In the genomic region with DNA sequence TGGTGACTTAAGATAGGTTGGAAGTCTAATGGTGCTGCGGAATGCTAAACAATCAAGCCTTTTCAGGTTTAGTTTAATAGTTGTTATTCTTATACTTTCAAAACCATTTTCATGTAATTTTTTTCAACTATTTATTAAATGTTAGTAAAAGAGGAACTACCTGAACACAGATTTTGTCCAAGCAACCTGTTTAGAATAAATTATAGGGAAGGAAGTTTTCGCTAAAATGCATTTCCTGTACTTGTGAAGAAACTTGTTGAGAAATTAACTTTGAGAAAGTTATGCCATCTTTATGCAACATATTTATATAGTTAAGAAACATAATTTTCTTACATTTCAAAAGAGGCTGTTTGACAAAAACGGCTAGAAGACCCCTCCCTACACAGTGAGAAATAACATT, we compare ENCODE assay signal across 22 cellular contexts. TPM values are rescaled to one million over a fixed set of nuclear protein-coding genes. Genes with fewer than 3 reads are reported as not detected.
DNase-seq lines count a peak whose midpoint lies in the region; ATAC-seq and TF ChIP-seq lines count a peak whose summit lies in the region.
"Had no signal": no experiment of that assay in that cellular context is flagged by ENCODE, and none has a peak within 500 bp of the region (broad histone marks: within the 10 kb centered on the region; RNA-seq: fewer than 3 reads in every experiment).

No MANE protein-coding gene starts in this region.

- no peak overlapping the region for H3K4me3 Mint-ChIP-seq in glutamatergic neuron (ENCODE audit: unreplicated experiment)
- H3K4me3 Mint-ChIP-seq: activated T-helper 1 cell treated with anti-CD3 and anti-CD28 coated beads, Interleukin-12 subunit alpha, Interleukin-12 subunit beta, Interleukin-2, Interleukin-4 antibody, amounts not matched to agents 30 ng/mL and 10 ng/mL and 1 ng/mL, durations not matched to agents 14 hours and 24 hours and 36 hours; brain had no signal

- ATAC-seq in HG03108 (IDR thresholded peaks at IDR 0.05; ENCODE audit: unreplicated experiment) (no peak), HG02623 (IDR thresholded peaks at IDR 0.05; ENCODE audit: unreplicated experiment) (no peak)
- ATAC-seq: heart right ventricle, Panc1, upper lobe of right lung had no signal

- TF ChIP-seq CTCF in HL-60 (IDR thresholded peaks at IDR 0.05; ENCODE audit: insufficient read depth, low read length) (no peak), OCI-LY3 (IDR thresholded peaks at IDR 0.05; ENCODE audit: low read depth, low read length) (no peak), glutamatergic neuron (IDR thresholded peaks at IDR 0.05; ENCODE audit: partially characterized antibody, unreplicated experiment) (no peak)

- no peaks in the 10 kb centered on the region for H3K9me3 ChIP-seq in OCI-LY3 (ENCODE audit: insufficient read depth, low read length)
- H3K9me3 ChIP-seq: heart right ventricle, SJCRH30, upper lobe of right lung had no signal

- no peak overlapping the region for H2AFZ ChIP-seq in OCI-LY3 (ENCODE audit: low read depth, low read length)

- H3K27ac ChIP-seq in HL-60 (replicated peaks) (peak overlapping the region; percentile 62), OCI-LY3 (ENCODE audit: low read length) (no peak overlapping the region)
- H3K27ac ChIP-seq: KMS-11, SJCRH30, upper lobe of right lung had no signal

- H3K79me2 ChIP-seq in OCI-LY3 (ENCODE audit: low read length): peaks cover 99% of the 10 kb centered on the region

- H3K27me3 Mint-ChIP-seq in glutamatergic neuron (ENCODE audit: unreplicated experiment): peaks cover 8% of the 10 kb centered on the region
- H3K27me3 Mint-ChIP-seq: brain had no signal

- no peak overlapping the region for H3K4me3 ChIP-seq in HL-60 (replicated peaks; ENCODE audit: insufficient read depth, low read length)
- H3K4me3 ChIP-seq in OCI-LY3 (ENCODE audit: low read length): no peak overlapping the region
- H3K4me3 ChIP-seq: heart right ventricle, SJCRH30, upper lobe of right lung had no signal

- H3K4me1 Mint-ChIP-seq in glutamatergic neuron (ENCODE audit: low read depth, unreplicated experiment): peaks cover 58% of the 10 kb centered on the region

- H3K4me2 ChIP-seq in OCI-LY3 (ENCODE audit: low read length): 0 out of 2 replicates have a peak overlapping the region, but pooled peaks have one; percentile 12
- H3K4me2 ChIP-seq: KMS-11 had no signal

- H3K27me3 ChIP-seq in HL-60 (ENCODE audit: insufficient read depth, poor library complexity, severe bottlenecking) (no peaks in the 10 kb centered on the region), OCI-LY3 (ENCODE audit: low read depth, low read length) (no peaks in the 10 kb centered on the region)
- H3K27me3 ChIP-seq: heart right ventricle, SJCRH30, upper lobe of right lung had no signal

- H3K4me1 ChIP-seq in OCI-LY3 (ENCODE audit: low read length): peaks cover 83% of the 10 kb centered on the region

- no peak overlapping the region for H3K9ac ChIP-seq in OCI-LY3 (ENCODE audit: low read length)
- H3K9ac ChIP-seq: KMS-11 had no signal

- H3K36me3 ChIP-seq in OCI-LY3 (replicated peaks; ENCODE audit: low read depth, low read length): peaks cover 8% of the 10 kb centered on the region
- H3K36me3 ChIP-seq: heart right ventricle, upper lobe of right lung had no signal

- H3K9me3 Mint-ChIP-seq in glutamatergic neuron (ENCODE audit: unreplicated experiment): peaks cover 6% of the 10 kb centered on the region
- H3K9me3 Mint-ChIP-seq: activated T-helper 1 cell treated with anti-CD3 and anti-CD28 coated beads, Interleukin-12 subunit alpha, Interleukin-12 subunit beta, Interleukin-2, Interleukin-4 antibody, amounts not matched to agents 30 ng/mL and 10 ng/mL and 1 ng/mL, durations not matched to agents 14 hours and 24 hours and 36 hours had no signal

- H3K36me3 Mint-ChIP-seq in glutamatergic neuron (ENCODE audit: unreplicated experiment): no peaks in the 10 kb centered on the region

- DNase-seq in CD1c-positive myeloid dendritic cell (ENCODE audit: extremely low spot score): peak; percentile 72
- DNase-seq in HL-60 (ENCODE audit: low read depth in 1 of 2, low spot score in 1 of 2): no peak
- DNase-seq in glutamatergic neuron: no peak
- DNase-seq in ecto neural progenitor cell (ENCODE audit: low spot score): no peak
- DNase-seq in LoVo (ENCODE audit: low spot score): no peak
- DNase-seq: activated CD4-positive, alpha-beta T cell treated with anti-CD3 and anti-CD28 coated beads for 48 hours; COR-L47; GOT3; heart right ventricle; mammary epithelial cell; NCI-H2081 treated with DMSO at 0.1 percent for 48 hours; SJCRH30; stimulated activated CD8-positive, alpha-beta memory T cell treated with anti-CD3 and anti-CD28 coated beads, Interleukin-4, amount 100 ng/mL, for 48 hours; T-helper 2 cell; upper lobe of right lung had no signal

- peak overlapping the region; percentile 72 for H3K27ac Mint-ChIP-seq in glutamatergic neuron (ENCODE audit: unreplicated experiment)
- H3K27ac Mint-ChIP-seq: activated T-helper 1 cell treated with anti-CD3 and anti-CD28 coated beads, Interleukin-12 subunit alpha, Interleukin-12 subunit beta, Interleukin-2, Interleukin-4 antibody, amounts not matched to agents 30 ng/mL and 10 ng/mL and 1 ng/mL, durations not matched to agents 14 hours and 24 hours and 36 hours had no signal

- H4K20me1 ChIP-seq in OCI-LY3 (ENCODE audit: insufficient read depth, low read length): peaks cover 55% of the 10 kb centered on the region

RNA-seq across cellular contexts. Expression of gene MAP4K4, which starts 16.6 kb away (rescaled TPM):
- 756 TPM for total RNA-seq in glutamatergic neuron (ENCODE audit: unreplicated experiment)
